In genomic region chr12:85076688-85077430, GRCh38 we compare ENCODE assay signal across 8 cellular contexts. TPM values are rescaled to one million over a fixed set of nuclear protein-coding genes. Genes with fewer than 3 reads are reported as not detected.
DNase-seq lines count a peak whose midpoint lies in the region; ATAC-seq and TF ChIP-seq lines count a peak whose summit lies in the region.

No MANE protein-coding gene starts in this region.

- intact Hi-C loops in natural killer cell (cut with micrococcal nuclease), result no loop called here

- no peak overlapping the region for H3K9ac ChIP-seq in NT2/D1 (ENCODE audit: insufficient read length, low read depth)
- H3K9ac ChIP-seq in endodermal cell (ENCODE audit: extremely low read depth, low read length, poor library complexity, severe bottlenecking), result no peak overlapping the region

- no peaks in the 10 kb centered on the region for H3K4me1 ChIP-seq in NT2/D1 (ENCODE audit: insufficient read depth, insufficient read length)
- no peaks in the 10 kb centered on the region for H3K4me1 ChIP-seq in endodermal cell (ENCODE audit: control insufficient read depth, insufficient read depth, low read length)
- peaks cover 2% of the 10 kb centered on the region for H3K4me1 ChIP-seq in neuron (ENCODE audit: insufficient read depth, low read length)

- H3K27ac Mint-ChIP-seq in endodermal cell (no peak overlapping the region), natural killer cell (no peak overlapping the region)

- H3K4me3 ChIP-seq in NT2/D1 (ENCODE audit: insufficient read length, low read depth) (no peak overlapping the region), endodermal cell (ENCODE audit: low read length) (no peak overlapping the region), neuron (ENCODE audit: low read length) (no peak overlapping the region)

- H3K27me3 ChIP-seq in NT2/D1 (ENCODE audit: insufficient read depth, insufficient read length) (no peaks in the 10 kb centered on the region), endodermal cell (ENCODE audit: control insufficient read depth, insufficient read depth, low read length, poor library complexity, severe bottlenecking) (no peaks in the 10 kb centered on the region), neuron (ENCODE audit: insufficient read depth, low read length) (no peaks in the 10 kb centered on the region)

- peaks cover 3% of the 10 kb centered on the region for H3K4me1 Mint-ChIP-seq in endodermal cell
- H3K4me1 Mint-ChIP-seq in natural killer cell, result no peaks in the 10 kb centered on the region

- H3K27ac ChIP-seq in endodermal cell (ENCODE audit: low read depth, low read length), result no peak overlapping the region

- TF ChIP-seq RAD21 in Ishikawa (IDR thresholded peaks at IDR 0.05; ENCODE audit: low read depth), result peak; percentile 65

- 7% methylated on average over 1 of the region's 1 CpG; no CpG with 5 or more reads in 1 of the 2 experiments for WGBS in endodermal cell (ENCODE audit: insufficient coverage in 1 of 2, insufficient read length in 1 of 2), 2 experiments

- H3K36me3 Mint-ChIP-seq in endodermal cell (ENCODE audit: low read depth) (no peaks in the 10 kb centered on the region), natural killer cell (no peaks in the 10 kb centered on the region)

- H2AFZ ChIP-seq in neuron (ENCODE audit: low read depth, low read length), result peak overlapping the region; percentile 89

- no peak for TF ChIP-seq EP300 in Ishikawa (IDR thresholded peaks at IDR 0.05; ENCODE audit: borderline replicate concordance)

- DNase-seq in DMS153 treated with DMSO at 0.1 percent for 48 hours (lab: John Stamatoyannopoulos, UW; ENCODE audit: unreplicated experiment) (peak; percentile 29), NT2/D1 (ENCODE audit: low read depth, low spot score) (peak; percentile 38), endodermal cell (peak; percentile 45), T-helper 9 cell (no peak), natural killer cell (no peak)

- ATAC-seq in GM21447 (IDR thresholded peaks at IDR 0.05; ENCODE audit: unreplicated experiment), result peak; percentile 79
- ATAC-seq in natural killer cell, result no peak

- no peaks in the 10 kb centered on the region for H3K9me3 Mint-ChIP-seq in endodermal cell
- no peaks in the 10 kb centered on the region for H3K9me3 Mint-ChIP-seq in natural killer cell

- TF ChIP-seq CTCF in endodermal cell (conservative IDR thresholded peaks at IDR 0.05), result peak; percentile 79
- TF ChIP-seq CTCF in natural killer cell (IDR thresholded peaks at IDR 0.05), result no peak

- H3K27me3 Mint-ChIP-seq in endodermal cell (ENCODE audit: insufficient read depth) (no peaks in the 10 kb centered on the region), natural killer cell (ENCODE audit: low read depth in 2 of 2) (no peaks in the 10 kb centered on the region)

- no peaks in the 10 kb centered on the region for H3K9me3 ChIP-seq in NT2/D1 (ENCODE audit: insufficient read depth, low read length)
- no peaks in the 10 kb centered on the region for H3K9me3 ChIP-seq in endodermal cell (ENCODE audit: control insufficient read depth, low read length)
- no peaks in the 10 kb centered on the region for H3K9me3 ChIP-seq in neuron (ENCODE audit: low read length)

- no peaks in the 10 kb centered on the region for H3K36me3 ChIP-seq in NT2/D1 (ENCODE audit: insufficient read depth, insufficient read length, low read length)
- H3K36me3 ChIP-seq in endodermal cell (ENCODE audit: control insufficient read depth, insufficient read depth, low read length), result no peaks in the 10 kb centered on the region
- H3K36me3 ChIP-seq in neuron (ENCODE audit: insufficient read depth, low read length), result no peaks in the 10 kb centered on the region

- H3K4me3 Mint-ChIP-seq in endodermal cell (no peak overlapping the region), natural killer cell (no peak overlapping the region)

TF ChIP-seq in Ishikawa, 13 proteins besides CTCF, POLR2A, EP300 and RAD21:
- TF ChIP-seq CREB1 (IDR thresholded peaks at IDR 0.05; ENCODE audit: low read depth) (no peak), USF1 (IDR thresholded peaks at IDR 0.05) (no peak), EGR1 (IDR thresholded peaks at IDR 0.05) (no peak), REST (IDR thresholded peaks at IDR 0.05; ENCODE audit: low read depth) (no peak), TAF1 (IDR thresholded peaks at IDR 0.05; ENCODE audit: low read depth) (no peak), FOXM1 (IDR thresholded peaks at IDR 0.05; ENCODE audit: borderline replicate concordance, low read depth) (no peak)
TF ChIP-seq in Ishikawa: peak in this region for 0.

RNA-seq across cellular contexts. Expression of gene LRRIQ1, which starts 40.7 kb away (rescaled TPM):
- total RNA-seq in endodermal cell, result 1 to 10 TPM; 2.9 to 6.2 TPM
- polyA plus RNA-seq in endodermal cell (2013, experiment 1 of 2), result 7.9 TPM
- 8.3 TPM for polyA plus RNA-seq in endodermal cell (2013, experiment 2 of 2)
- total RNA-seq in natural killer cell, result not detected

RNA-seq across cellular contexts. Expression of gene TSPAN19, which starts 40.8 kb away (rescaled TPM):
- total RNA-seq in endodermal cell, result not detected
- polyA plus RNA-seq in endodermal cell (2013, experiment 1 of 2), result 2.1 TPM
- polyA plus RNA-seq in endodermal cell (2013, experiment 2 of 2), result 2.3 TPM
- not detected for total RNA-seq in natural killer cell

Comparison
In these comparisons a context has a peak if more than half of its experiments do, and no peak if none do; other contexts are left out.
1. DNase-seq: peak in DMS153 treated with DMSO at 0.1 percent for 48 hours (single experiment), NT2/D1 (single experiment) and endodermal cell (single experiment); none in T-helper 9 cell (single experiment) and natural killer cell (single experiment).